ENCODE assay signal across 1 cellular context in the genomic region with DNA sequence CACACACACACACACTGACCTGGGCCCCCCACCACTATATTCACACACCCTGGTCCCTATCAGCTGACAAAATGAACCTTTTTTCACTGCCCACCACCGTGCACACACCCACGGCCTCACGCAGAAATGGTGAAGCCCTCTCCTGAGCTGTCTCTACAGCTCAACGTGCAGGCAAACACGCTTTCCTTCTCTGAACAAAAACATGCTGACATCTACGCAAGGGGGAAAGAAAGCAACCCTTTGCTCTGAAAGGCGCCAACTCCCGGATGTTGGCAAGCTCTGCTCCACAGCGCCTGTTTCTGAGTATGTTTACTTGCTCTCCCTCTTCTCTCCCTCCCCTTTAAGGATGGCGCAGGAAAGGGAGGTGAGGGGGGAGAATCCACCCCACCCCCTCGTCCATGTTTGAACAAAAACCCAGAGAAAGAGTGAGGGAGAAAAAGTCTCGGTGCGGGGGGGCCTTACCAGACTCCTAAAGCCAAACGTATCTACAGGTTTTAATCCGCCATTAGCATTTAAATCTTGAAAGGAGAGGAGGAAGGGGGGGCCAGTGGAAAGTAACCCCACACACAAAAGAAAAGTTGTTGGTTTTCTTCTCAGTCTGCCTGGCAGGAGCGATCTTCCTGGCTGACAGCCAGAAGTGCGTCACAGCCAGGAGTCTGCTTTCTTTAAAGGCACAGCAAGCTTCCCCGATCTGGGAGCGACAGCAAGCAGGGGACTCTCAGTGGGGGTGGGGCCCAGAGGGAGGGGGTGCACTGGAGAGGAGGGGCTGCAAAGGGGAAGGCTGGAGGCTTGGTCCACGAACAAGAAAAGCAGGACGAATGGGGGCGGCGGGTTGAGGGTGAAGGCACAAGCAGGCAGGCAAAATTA.
A peak's percentile ranks its signal among the peaks of the same experiment; 100 is the strongest.
TF ChIP-seq lines count a peak whose summit lies in the region.

No MANE protein-coding gene starts in this region.

TF ChIP-seq in HepG2, 621 proteins besides CTCF, POLR2A, EP300 and RAD21 (continued from another document and continues in another):
- TF ChIP-seq, protein P1, sequence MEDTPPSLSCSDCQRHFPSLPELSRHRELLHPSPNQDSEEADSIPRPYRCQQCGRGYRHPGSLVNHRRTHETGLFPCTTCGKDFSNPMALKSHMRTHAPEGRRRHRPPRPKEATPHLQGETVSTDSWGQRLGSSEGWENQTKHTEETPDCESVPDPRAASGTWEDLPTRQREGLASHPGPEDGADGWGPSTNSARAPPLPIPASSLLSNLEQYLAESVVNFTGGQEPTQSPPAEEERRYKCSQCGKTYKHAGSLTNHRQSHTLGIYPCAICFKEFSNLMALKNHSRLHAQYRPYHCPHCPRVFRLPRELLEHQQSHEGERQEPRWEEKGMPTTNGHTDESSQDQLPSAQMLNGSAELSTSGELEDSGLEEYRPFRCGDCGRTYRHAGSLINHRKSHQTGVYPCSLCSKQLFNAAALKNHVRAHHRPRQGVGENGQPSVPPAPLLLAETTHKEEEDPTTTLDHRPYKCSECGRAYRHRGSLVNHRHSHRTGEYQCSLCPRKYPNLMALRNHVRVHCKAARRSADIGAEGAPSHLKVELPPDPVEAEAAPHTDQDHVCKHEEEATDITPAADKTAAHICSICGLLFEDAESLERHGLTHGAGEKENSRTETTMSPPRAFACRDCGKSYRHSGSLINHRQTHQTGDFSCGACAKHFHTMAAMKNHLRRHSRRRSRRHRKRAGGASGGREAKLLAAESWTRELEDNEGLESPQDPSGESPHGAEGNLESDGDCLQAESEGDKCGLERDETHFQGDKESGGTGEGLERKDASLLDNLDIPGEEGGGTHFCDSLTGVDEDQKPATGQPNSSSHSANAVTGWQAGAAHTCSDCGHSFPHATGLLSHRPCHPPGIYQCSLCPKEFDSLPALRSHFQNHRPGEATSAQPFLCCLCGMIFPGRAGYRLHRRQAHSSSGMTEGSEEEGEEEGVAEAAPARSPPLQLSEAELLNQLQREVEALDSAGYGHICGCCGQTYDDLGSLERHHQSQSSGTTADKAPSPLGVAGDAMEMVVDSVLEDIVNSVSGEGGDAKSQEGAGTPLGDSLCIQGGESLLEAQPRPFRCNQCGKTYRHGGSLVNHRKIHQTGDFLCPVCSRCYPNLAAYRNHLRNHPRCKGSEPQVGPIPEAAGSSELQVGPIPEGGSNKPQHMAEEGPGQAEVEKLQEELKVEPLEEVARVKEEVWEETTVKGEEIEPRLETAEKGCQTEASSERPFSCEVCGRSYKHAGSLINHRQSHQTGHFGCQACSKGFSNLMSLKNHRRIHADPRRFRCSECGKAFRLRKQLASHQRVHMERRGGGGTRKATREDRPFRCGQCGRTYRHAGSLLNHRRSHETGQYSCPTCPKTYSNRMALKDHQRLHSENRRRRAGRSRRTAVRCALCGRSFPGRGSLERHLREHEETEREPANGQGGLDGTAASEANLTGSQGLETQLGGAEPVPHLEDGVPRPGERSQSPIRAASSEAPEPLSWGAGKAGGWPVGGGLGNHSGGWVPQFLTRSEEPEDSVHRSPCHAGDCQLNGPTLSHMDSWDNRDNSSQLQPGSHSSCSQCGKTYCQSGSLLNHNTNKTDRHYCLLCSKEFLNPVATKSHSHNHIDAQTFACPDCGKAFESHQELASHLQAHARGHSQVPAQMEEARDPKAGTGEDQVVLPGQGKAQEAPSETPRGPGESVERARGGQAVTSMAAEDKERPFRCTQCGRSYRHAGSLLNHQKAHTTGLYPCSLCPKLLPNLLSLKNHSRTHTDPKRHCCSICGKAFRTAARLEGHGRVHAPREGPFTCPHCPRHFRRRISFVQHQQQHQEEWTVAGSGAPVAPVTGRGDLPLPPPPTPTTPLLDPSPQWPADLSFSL (CRISPR knock-in tag; IDR thresholded peaks at IDR 0.05), result peak; percentile 68; the same call in 1 of the 2 replicates
- TF ChIP-seq CREB1 (IDR thresholded peaks at IDR 0.05) (peak; percentile 38; the same call in 1 of the 2 replicates), CREB1 (CRISPR knock-in tag; IDR thresholded peaks at IDR 0.05) (peak; percentile 85), SRY (CRISPR knock-in tag; IDR thresholded peaks at IDR 0.05) (0 out of 2 replicates have a peak, but pooled peaks have one; percentile 21), SMYD3 (CRISPR knock-in tag; IDR thresholded peaks at IDR 0.05) (no peak), NCOR1 (IDR thresholded peaks at IDR 0.05; ENCODE audit: borderline replicate concordance, low read length) (no peak), ZNF160 (CRISPR knock-in tag; IDR thresholded peaks at IDR 0.05) (no peak), NCOA1 (CRISPR knock-in tag; IDR thresholded peaks at IDR 0.05) (no peak), ZNF598 (CRISPR knock-in tag; IDR thresholded peaks at IDR 0.05; ENCODE audit: borderline replicate concordance) (no peak), PPARG (CRISPR knock-in tag; conservative IDR thresholded peaks at IDR 0.05) (no peak), YEATS2 (CRISPR knock-in tag; IDR thresholded peaks at IDR 0.05; ENCODE audit: borderline replicate concordance) (peak; percentile 69; the same call in 1 of the 2 replicates), JDP2 (CRISPR knock-in tag; IDR thresholded peaks at IDR 0.05; ENCODE audit: borderline replicate concordance) (no peak), ZNF205 (CRISPR knock-in tag; IDR thresholded peaks at IDR 0.05) (peak; percentile 49; the same call in 1 of the 2 replicates), ZNF256 (CRISPR knock-in tag; conservative IDR thresholded peaks at IDR 0.05) (no peak), FOXO1 (CRISPR knock-in tag; IDR thresholded peaks at IDR 0.05) (peak; percentile 77; the same call in 1 of the 2 replicates), HDAC2 (CRISPR knock-in tag; IDR thresholded peaks at IDR 0.05) (peak; percentile 84; the same call in 1 of the 2 replicates), ZNF772 (CRISPR knock-in tag; IDR thresholded peaks at IDR 0.05) (0 out of 2 replicates have a peak, but pooled peaks have one; percentile 23), TSC22D2 (CRISPR knock-in tag; IDR thresholded peaks at IDR 0.05; ENCODE audit: borderline replicate concordance) (peak; percentile 40; the same call in 1 of the 2 replicates), KAT8 (CRISPR knock-in tag; IDR thresholded peaks at IDR 0.05) (peak; percentile 47), ZNF234 (CRISPR knock-in tag; conservative IDR thresholded peaks at IDR 0.05) (no peak), ZKSCAN5 (CRISPR knock-in tag; IDR thresholded peaks at IDR 0.05) (no peak), ZNF792 (CRISPR knock-in tag; IDR thresholded peaks at IDR 0.05) (peak; percentile 41; the same call in 1 of the 2 replicates), ZNF263 (CRISPR knock-in tag; IDR thresholded peaks at IDR 0.05) (no peak), ZNF331 (CRISPR knock-in tag; IDR thresholded peaks at IDR 0.05) (peak; percentile 76; the same call in 1 of the 2 replicates), ZNF264 (CRISPR knock-in tag; IDR thresholded peaks at IDR 0.05) (0 out of 2 replicates have a peak, but pooled peaks have one; percentile 46), SOX13 (IDR thresholded peaks at IDR 0.05) (no peak), SOX13 (CRISPR knock-in tag; conservative IDR thresholded peaks at IDR 0.05 in 1 of 2, IDR thresholded peaks at IDR 0.05 in 1 of 2) (peak in 1 of 2 experiments; percentile 28; a peak in 1 of 4 replicates), MAZ (IDR thresholded peaks at IDR 0.05; ENCODE audit: borderline replicate concordance, low read depth, low read length) (peak; percentile 35; the same call in 1 of the 2 replicates), MAZ (CRISPR knock-in tag; IDR thresholded peaks at IDR 0.05; ENCODE audit: low read depth) (peak; percentile 62), KLF16 (CRISPR knock-in tag; IDR thresholded peaks at IDR 0.05) (peak in 1 of 2 experiments; percentile 16; a peak in 1 of 4 replicates)
- TF ChIP-seq, protein P2, sequence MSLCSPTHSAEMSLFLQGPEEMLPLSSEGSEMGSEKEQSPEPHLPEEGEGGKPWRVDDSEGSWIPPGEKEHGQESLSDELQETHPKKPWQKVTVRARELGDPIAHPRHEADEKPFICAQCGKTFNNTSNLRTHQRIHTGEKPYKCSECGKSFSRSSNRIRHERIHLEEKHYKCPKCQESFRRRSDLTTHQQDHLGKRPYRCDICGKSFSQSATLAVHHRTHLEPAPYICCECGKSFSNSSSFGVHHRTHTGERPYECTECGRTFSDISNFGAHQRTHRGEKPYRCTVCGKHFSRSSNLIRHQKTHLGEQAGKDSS (CRISPR knock-in tag; IDR thresholded peaks at IDR 0.05; ENCODE audit: borderline replicate concordance, low read depth), result no peak
- TF ChIP-seq, protein P3, sequence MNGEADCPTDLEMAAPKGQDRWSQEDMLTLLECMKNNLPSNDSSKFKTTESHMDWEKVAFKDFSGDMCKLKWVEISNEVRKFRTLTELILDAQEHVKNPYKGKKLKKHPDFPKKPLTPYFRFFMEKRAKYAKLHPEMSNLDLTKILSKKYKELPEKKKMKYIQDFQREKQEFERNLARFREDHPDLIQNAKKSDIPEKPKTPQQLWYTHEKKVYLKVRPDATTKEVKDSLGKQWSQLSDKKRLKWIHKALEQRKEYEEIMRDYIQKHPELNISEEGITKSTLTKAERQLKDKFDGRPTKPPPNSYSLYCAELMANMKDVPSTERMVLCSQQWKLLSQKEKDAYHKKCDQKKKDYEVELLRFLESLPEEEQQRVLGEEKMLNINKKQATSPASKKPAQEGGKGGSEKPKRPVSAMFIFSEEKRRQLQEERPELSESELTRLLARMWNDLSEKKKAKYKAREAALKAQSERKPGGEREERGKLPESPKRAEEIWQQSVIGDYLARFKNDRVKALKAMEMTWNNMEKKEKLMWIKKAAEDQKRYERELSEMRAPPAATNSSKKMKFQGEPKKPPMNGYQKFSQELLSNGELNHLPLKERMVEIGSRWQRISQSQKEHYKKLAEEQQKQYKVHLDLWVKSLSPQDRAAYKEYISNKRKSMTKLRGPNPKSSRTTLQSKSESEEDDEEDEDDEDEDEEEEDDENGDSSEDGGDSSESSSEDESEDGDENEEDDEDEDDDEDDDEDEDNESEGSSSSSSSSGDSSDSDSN (CRISPR knock-in tag; IDR thresholded peaks at IDR 0.05), result peak; percentile 27; the same call in 1 of the 2 replicates
- TF ChIP-seq, protein P4, sequence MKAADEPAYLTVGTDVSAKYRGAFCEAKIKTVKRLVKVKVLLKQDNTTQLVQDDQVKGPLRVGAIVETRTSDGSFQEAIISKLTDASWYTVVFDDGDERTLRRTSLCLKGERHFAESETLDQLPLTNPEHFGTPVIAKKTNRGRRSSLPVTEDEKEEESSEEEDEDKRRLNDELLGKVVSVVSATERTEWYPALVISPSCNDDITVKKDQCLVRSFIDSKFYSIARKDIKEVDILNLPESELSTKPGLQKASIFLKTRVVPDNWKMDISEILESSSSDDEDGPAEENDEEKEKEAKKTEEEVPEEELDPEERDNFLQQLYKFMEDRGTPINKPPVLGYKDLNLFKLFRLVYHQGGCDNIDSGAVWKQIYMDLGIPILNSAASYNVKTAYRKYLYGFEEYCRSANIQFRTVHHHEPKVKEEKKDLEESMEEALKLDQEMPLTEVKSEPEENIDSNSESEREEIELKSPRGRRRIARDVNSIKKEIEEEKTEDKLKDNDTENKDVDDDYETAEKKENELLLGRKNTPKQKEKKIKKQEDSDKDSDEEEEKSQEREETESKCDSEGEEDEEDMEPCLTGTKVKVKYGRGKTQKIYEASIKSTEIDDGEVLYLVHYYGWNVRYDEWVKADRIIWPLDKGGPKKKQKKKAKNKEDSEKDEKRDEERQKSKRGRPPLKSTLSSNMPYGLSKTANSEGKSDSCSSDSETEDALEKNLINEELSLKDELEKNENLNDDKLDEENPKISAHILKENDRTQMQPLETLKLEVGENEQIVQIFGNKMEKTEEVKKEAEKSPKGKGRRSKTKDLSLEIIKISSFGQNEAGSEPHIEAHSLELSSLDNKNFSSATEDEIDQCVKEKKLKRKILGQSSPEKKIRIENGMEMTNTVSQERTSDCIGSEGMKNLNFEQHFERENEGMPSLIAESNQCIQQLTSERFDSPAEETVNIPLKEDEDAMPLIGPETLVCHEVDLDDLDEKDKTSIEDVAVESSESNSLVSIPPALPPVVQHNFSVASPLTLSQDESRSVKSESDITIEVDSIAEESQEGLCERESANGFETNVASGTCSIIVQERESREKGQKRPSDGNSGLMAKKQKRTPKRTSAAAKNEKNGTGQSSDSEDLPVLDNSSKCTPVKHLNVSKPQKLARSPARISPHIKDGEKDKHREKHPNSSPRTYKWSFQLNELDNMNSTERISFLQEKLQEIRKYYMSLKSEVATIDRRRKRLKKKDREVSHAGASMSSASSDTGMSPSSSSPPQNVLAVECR (CRISPR knock-in tag; IDR thresholded peaks at IDR 0.05; ENCODE audit: borderline replicate concordance), result peak; percentile 68
- TF ChIP-seq, protein P5, sequence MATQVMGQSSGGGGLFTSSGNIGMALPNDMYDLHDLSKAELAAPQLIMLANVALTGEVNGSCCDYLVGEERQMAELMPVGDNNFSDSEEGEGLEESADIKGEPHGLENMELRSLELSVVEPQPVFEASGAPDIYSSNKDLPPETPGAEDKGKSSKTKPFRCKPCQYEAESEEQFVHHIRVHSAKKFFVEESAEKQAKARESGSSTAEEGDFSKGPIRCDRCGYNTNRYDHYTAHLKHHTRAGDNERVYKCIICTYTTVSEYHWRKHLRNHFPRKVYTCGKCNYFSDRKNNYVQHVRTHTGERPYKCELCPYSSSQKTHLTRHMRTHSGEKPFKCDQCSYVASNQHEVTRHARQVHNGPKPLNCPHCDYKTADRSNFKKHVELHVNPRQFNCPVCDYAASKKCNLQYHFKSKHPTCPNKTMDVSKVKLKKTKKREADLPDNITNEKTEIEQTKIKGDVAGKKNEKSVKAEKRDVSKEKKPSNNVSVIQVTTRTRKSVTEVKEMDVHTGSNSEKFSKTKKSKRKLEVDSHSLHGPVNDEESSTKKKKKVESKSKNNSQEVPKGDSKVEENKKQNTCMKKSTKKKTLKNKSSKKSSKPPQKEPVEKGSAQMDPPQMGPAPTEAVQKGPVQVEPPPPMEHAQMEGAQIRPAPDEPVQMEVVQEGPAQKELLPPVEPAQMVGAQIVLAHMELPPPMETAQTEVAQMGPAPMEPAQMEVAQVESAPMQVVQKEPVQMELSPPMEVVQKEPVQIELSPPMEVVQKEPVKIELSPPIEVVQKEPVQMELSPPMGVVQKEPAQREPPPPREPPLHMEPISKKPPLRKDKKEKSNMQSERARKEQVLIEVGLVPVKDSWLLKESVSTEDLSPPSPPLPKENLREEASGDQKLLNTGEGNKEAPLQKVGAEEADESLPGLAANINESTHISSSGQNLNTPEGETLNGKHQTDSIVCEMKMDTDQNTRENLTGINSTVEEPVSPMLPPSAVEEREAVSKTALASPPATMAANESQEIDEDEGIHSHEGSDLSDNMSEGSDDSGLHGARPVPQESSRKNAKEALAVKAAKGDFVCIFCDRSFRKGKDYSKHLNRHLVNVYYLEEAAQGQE (IDR thresholded peaks at IDR 0.05; ENCODE audit: borderline replicate concordance in 1 of 2, low read depth in 1 of 2, low read length in 2 of 2), result peak in 1 of 2 experiments; percentile 12; a peak in 1 of 4 replicates
- TF ChIP-seq, protein P6, sequence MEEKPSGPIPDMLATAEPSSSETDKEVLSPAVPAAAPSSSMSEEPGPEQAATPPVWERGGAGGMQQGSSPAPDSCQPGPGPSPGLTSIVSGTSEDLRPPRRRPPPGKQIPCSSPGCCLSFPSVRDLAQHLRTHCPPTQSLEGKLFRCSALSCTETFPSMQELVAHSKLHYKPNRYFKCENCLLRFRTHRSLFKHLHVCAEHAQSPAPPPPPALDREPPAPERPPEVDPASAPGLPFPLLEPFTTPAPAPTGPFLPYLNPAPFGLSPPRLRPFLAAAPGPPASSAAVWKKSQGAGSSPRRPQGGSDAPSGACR (CRISPR knock-in tag; IDR thresholded peaks at IDR 0.05), result no peak
- TF ChIP-seq, protein P7, sequence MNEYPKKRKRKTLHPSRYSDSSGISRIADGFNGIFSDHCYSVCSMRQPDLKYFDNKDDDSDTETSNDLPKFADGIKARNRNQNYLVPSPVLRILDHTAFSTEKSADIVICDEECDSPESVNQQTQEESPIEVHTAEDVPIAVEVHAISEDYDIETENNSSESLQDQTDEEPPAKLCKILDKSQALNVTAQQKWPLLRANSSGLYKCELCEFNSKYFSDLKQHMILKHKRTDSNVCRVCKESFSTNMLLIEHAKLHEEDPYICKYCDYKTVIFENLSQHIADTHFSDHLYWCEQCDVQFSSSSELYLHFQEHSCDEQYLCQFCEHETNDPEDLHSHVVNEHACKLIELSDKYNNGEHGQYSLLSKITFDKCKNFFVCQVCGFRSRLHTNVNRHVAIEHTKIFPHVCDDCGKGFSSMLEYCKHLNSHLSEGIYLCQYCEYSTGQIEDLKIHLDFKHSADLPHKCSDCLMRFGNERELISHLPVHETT (CRISPR knock-in tag; conservative IDR thresholded peaks at IDR 0.05), result peak; percentile 30; the same call in 1 of the 2 replicates
